Comparison of ENCODE assay signal across 21 cellular contexts in the genomic region with DNA sequence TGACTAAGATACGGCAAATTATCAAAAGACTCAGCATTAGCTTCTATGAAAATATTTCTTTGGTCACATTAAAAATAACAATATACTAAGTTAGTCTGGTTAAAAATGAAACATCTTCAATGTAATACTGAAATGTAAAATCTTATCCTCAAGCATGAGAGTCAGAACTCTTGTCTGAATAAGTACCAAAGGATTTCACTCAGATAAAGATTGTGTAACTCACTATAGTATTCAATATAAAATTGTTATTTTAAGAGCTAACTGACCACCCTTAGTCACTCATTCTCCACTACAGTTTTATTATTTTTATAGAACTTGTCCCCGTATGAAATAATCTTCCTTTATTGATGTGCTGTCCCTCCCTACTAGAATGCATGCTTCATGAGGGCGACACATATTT.
"Had no signal": no experiment of that assay in that cellular context is flagged by ENCODE, and none has a peak within 500 bp of the region (broad histone marks: within the 10 kb centered on the region; RNA-seq: fewer than 3 reads in every experiment).

No MANE protein-coding gene starts in this region.

- H3K4me3 ChIP-seq: ascending aorta, gastrocnemius medialis, neural progenitor cell, testis had no signal

- H3K9ac ChIP-seq: neural progenitor cell had no signal

- DNase-seq: activated CD4-positive, alpha-beta memory T cell treated with anti-CD3 and anti-CD28 coated beads, Interleukin-2, amount 10 ng/mL, durations not matched to agents 7 days and 5 days; activated CD4-positive, alpha-beta T cell treated with anti-CD3 and anti-CD28 coated beads, Interleukin-2, amount 10 ng/mL, durations not matched to agents 24 days and 14 days; activated gamma-delta T cell; activated naive CD4-positive, alpha-beta T cell treated with anti-CD3 and anti-CD28 coated beads, Interleukin-2, amount 50 U/mL, for 16 hours; activated naive CD8-positive, alpha-beta T cell treated with anti-CD3 and anti-CD28 coated beads, Interleukin-2, amount 50 U/mL, for 24 hours; effector memory CD4-positive, alpha-beta T cell; gastrocnemius medialis; hypothalamus; left ventricle myocardium superior; mammary epithelial cell; naive thymus-derived CD8-positive, alpha-beta T cell; stimulated activated CD4-positive, alpha-beta T cell treated with anti-CD3 and anti-CD28 coated beads, Interleukin-2, amount 100 ng/mL, for 48 hours; stimulated activated CD8-positive, alpha-beta memory T cell treated with anti-CD3 and anti-CD28 coated beads, Interleukin-4, amount 100 ng/mL, for 48 hours; stimulated activated naive B cell treated with anti-CD40 and anti-IgM and Interleukin-4, amounts not matched to agents 10 μg/mL and 1 μg/mL and 100 μg/mL, for 72 hours; testis; trophoblast cell had no signal

- H3K36me3 ChIP-seq: ascending aorta, gastrocnemius medialis, neural progenitor cell had no signal

- H3K27ac ChIP-seq: gastrocnemius medialis, neural progenitor cell, testis, VCaP had no signal

- H2AFZ ChIP-seq: neural progenitor cell had no signal

- H3K27me3 ChIP-seq: ascending aorta, neural progenitor cell, testis had no signal

- H3K4me2 ChIP-seq: neural progenitor cell had no signal

- H3K9me3 ChIP-seq: ascending aorta, gastrocnemius medialis, testis had no signal

- ATAC-seq: activated CD4-positive, CD25-positive, alpha-beta regulatory T cell treated with anti-CD3 and anti-CD28 coated beads, Interleukin-2, amount 50 U/mL, for 24 hours; activated naive CD8-positive, alpha-beta T cell treated with anti-CD3 and anti-CD28 coated beads, Interleukin-2, amount 50 U/mL, for 24 hours; gastrocnemius medialis; left ventricle myocardium superior; naive thymus-derived CD8-positive, alpha-beta T cell; sciatic nerve; stimulated activated naive B cell treated with anti-CD40 and anti-IgM and Interleukin-4, amounts not matched to agents 10 μg/mL and 1 μg/mL and 100 μg/mL, for 72 hours had no signal

- H3K4me1 ChIP-seq: gastrocnemius medialis had no signal
